1 cellular context compared by ENCODE assay signal in the genomic region with DNA sequence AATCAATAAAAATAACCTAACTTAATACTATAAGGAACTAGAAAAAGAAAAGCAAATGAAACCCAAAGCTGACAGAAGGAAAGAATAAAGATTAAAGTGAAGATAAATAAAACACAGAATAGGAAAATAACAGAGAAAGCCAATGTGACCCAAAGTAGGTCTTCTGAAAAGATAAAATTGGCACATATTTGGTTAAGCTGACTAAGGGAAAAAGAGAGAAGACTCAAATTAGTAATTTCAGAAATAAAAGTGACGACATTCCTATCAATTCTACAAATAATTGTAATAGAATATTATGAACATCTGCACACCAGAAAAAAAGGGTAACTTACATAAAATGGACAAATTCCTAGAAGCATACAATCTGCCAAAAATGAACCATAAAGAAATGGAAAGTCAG.
A peak's percentile ranks its signal among the peaks of the same experiment; 100 is the strongest.
TF ChIP-seq lines count a peak whose summit lies in the region.

No MANE protein-coding gene starts in this region.

TF ChIP-seq in HepG2, 621 proteins besides CTCF, POLR2A, EP300 and RAD21:
- peak; percentile 59 to 85; a peak in 3 of 4 replicates for TF ChIP-seq MAFK (conservative IDR thresholded peaks at IDR 0.05 in 1 of 2, IDR thresholded peaks at IDR 0.05 in 1 of 2; ENCODE audit: low read length in 2 of 2)
- TF ChIP-seq ZNF841 (CRISPR knock-in tag; IDR thresholded peaks at IDR 0.05; ENCODE audit: borderline replicate concordance): no peak
- peak; percentile 64 for TF ChIP-seq MAFF (IDR thresholded peaks at IDR 0.05; ENCODE audit: low read depth, low read length)
- TF ChIP-seq, protein P1, sequence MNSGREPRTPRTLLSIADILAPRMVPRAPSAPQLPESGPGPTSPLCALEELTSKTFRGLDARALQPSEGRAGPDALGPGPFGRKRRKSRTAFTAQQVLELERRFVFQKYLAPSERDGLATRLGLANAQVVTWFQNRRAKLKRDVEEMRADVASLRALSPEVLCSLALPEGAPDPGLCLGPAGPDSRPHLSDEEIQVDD (CRISPR knock-in tag; IDR thresholded peaks at IDR 0.05; ENCODE audit: borderline replicate concordance): no peak
